Comparison of ENCODE assay signal across 26 cellular contexts in the genomic region with DNA sequence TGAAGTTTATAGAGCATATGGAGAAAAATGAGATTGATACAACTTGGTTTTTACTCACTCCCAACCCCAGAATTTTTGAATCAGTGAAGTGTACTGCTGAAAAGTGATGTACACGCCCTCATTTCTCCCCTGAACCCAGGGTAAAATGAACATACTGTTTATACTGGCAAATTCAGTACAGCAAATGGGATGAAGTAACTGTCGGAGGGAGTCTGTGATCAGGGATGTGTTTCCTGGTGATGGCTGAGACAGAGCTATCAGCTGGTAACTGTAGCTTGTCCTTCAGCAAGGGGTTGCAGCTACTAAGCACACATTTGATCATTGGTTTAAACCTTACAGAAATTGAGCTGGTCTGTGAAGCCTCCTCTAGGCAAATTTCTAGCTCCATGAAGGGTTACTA.
"Had no signal": no experiment of that assay in that cellular context is flagged by ENCODE, and none has a peak within 500 bp of the region (broad histone marks: within the 10 kb centered on the region; RNA-seq: fewer than 3 reads in every experiment).

No MANE protein-coding gene starts in this region.

- FAIRE-seq: islet of Langerhans, pancreas had no signal

- H3K4me3 ChIP-seq: gastrocnemius medialis, hepatocyte, lung, pancreas, smooth muscle cell, suprapubic skin had no signal

- ATAC-seq: esophagus mucosa; gastrocnemius medialis; left colon; natural killer cell; sciatic nerve; stimulated activated naive CD8-positive, alpha-beta T cell treated with anti-CD3 and anti-CD28 coated beads, Interleukin-15, amount 100 ng/mL, for 72 hours had no signal

- H3K4me1 ChIP-seq: suprapubic skin had no signal

- H3K4me2 ChIP-seq: hepatocyte, smooth muscle cell had no signal

- H3K27ac ChIP-seq: epithelial cell of prostate, gastrocnemius medialis, hepatocyte, pancreas, suprapubic skin had no signal

- H3K27me3 ChIP-seq: gastrocnemius medialis, hepatocyte, pancreas, suprapubic skin had no signal

- H3K36me3 ChIP-seq: gastrocnemius medialis, pancreas, suprapubic skin had no signal

- H3K9me3 ChIP-seq: gastrocnemius medialis, pancreas, suprapubic skin had no signal

- DNase-seq: cortex of kidney; effector CD4-positive, alpha-beta T cell; endodermal cell; foreskin fibroblast; gastrocnemius medialis; head of caudate nucleus; left colon; natural killer cell; occipital lobe; pancreas; retina; stimulated activated CD4-positive, alpha-beta T cell treated with anti-CD3 and anti-CD28 coated beads, Interleukin-12 subunit alpha, Interleukin-12 subunit beta, amount 100 ng/mL, for 4 hours; stimulated activated CD4-positive, alpha-beta T cell treated with anti-CD3 and anti-CD28 coated beads, Interleukin-1b, Interleukin-23, amount 100 ng/mL, for 48 hours; stimulated activated CD4-positive, alpha-beta T cell treated with anti-CD3 and anti-CD28 coated beads, Interleukin-4, amount 100 ng/mL, for 1 hour; stimulated activated CD8-positive, alpha-beta memory T cell treated with anti-CD3 and anti-CD28 coated beads, Interleukin-4, amount 100 ng/mL, for 48 hours; stimulated activated naive CD4-positive, alpha-beta T cell; stimulated activated naive CD8-positive, alpha-beta T cell treated with anti-CD3 and anti-CD28 coated beads, Interleukin-15, amount 100 ng/mL, for 72 hours; trophoblast cell had no signal
